Comparison of ENCODE assay signal across 1 cellular context in the genomic region with DNA sequence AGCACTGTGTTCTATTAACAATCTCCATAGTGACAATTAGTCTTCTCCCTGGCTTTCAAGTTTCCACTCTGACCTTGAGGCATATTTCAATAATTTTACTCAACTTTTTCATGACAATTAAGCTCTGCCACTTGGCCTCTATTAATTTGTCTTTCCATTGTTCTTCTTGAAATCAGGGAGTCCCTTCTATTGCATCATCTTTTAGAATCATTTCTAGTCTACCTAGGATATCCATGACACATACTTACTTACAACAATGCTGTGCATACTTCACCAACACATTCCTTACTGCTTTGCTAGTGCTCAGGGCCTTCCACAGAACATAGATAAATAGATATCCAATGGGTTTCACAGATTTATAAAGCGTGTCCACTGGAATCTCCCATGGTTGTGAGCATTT.
TF ChIP-seq lines count a peak whose summit lies in the region.

No MANE protein-coding gene starts in this region.

TF ChIP-seq in HepG2, 621 proteins besides CTCF, POLR2A, EP300 and RAD21 (continued from another document):
- TF ChIP-seq, protein P1, sequence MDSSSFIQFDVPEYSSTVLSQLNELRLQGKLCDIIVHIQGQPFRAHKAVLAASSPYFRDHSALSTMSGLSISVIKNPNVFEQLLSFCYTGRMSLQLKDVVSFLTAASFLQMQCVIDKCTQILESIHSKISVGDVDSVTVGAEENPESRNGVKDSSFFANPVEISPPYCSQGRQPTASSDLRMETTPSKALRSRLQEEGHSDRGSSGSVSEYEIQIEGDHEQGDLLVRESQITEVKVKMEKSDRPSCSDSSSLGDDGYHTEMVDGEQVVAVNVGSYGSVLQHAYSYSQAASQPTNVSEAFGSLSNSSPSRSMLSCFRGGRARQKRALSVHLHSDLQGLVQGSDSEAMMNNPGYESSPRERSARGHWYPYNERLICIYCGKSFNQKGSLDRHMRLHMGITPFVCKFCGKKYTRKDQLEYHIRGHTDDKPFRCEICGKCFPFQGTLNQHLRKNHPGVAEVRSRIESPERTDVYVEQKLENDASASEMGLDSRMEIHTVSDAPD (CRISPR knock-in tag; IDR thresholded peaks at IDR 0.05), result no peak
- peak; percentile 66 for TF ChIP-seq CEBPB (IDR thresholded peaks at IDR 0.05; ENCODE audit: borderline replicate concordance, low read depth, low read length)
- TF ChIP-seq, protein P2, sequence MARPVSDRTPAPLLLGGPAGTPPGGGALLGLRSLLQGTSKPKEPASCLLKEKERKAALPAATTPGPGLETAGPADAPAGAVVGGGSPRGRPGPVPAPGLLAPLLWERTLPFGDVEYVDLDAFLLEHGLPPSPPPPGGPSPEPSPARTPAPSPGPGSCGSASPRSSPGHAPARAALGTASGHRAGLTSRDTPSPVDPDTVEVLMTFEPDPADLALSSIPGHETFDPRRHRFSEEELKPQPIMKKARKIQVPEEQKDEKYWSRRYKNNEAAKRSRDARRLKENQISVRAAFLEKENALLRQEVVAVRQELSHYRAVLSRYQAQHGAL (CRISPR knock-in tag; IDR thresholded peaks at IDR 0.05; ENCODE audit: not compliant biosample characterization), result no peak
- TF ChIP-seq, protein P3, sequence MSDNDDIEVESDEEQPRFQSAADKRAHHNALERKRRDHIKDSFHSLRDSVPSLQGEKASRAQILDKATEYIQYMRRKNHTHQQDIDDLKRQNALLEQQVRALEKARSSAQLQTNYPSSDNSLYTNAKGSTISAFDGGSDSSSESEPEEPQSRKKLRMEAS (IDR thresholded peaks at IDR 0.05), result no peak
- TF ChIP-seq KLF11 (CRISPR knock-in tag; IDR thresholded peaks at IDR 0.05), result no peak
